ENCODE assay signal across 6 cellular contexts in genomic region chr2:157657858-157658257, GRCh38.
"Had no signal": no experiment of that assay in that cellular context is flagged by ENCODE, and none has a peak within 500 bp of the region (broad histone marks: within the 10 kb centered on the region; RNA-seq: fewer than 3 reads in every experiment).

No MANE protein-coding gene starts in this region.

- H3K4me3 Mint-ChIP-seq: GM23338, H9, IgD-negative memory B cell had no signal

- H3K4me1 Mint-ChIP-seq: IgD-negative memory B cell had no signal

- ATAC-seq: GM23338, HepG2 had no signal

- H3K9me3 Mint-ChIP-seq: GM23338, H9 had no signal

- DNase-seq: H9, HCEC 1CT, KBM-7 had no signal

- H3K36me3 Mint-ChIP-seq: IgD-negative memory B cell had no signal

- H3K27ac Mint-ChIP-seq: GM23338, H9, IgD-negative memory B cell had no signal
